ENCODE assay signal across 8 cellular contexts in genomic region chr10:62815373-62816111, GRCh38. TPM values are rescaled to one million over a fixed set of nuclear protein-coding genes. Genes with fewer than 3 reads are reported as not detected.
DNase-seq lines count a peak whose midpoint lies in the region; ATAC-seq and TF ChIP-seq lines count a peak whose summit lies in the region.

No MANE protein-coding gene starts in this region.

- 1 to 2% methylated on average over 27 to 60 of the region's 61 CpGs for WGBS in endodermal cell (ENCODE audit: insufficient coverage in 1 of 2, insufficient read length in 1 of 2), 2 experiments

- ATAC-seq in GM18907 (IDR thresholded peaks at IDR 0.05; ENCODE audit: unreplicated experiment): no peak

- H3K27ac ChIP-seq in WERI-Rb-1 (no peak overlapping the region), endodermal cell (ENCODE audit: low read depth, low read length) (no peak overlapping the region), muscle layer of duodenum (ENCODE audit: low read length) (no peak overlapping the region)

- H3K4me1 ChIP-seq in ES-I3 (ENCODE audit: insufficient read depth, low read length) (no peaks in the 10 kb centered on the region), endodermal cell (ENCODE audit: control insufficient read depth, insufficient read depth, low read length) (no peaks in the 10 kb centered on the region), muscle layer of duodenum (ENCODE audit: control insufficient read depth in 1 of 2, insufficient read depth in 2 of 2, low read length in 2 of 2) (peaks cover 3 to 31% of the 10 kb centered on the region in 2 donors)

- H3K4me3 Mint-ChIP-seq in endodermal cell: peak overlapping the region; percentile 64

- H3K36me3 ChIP-seq in ES-I3 (ENCODE audit: insufficient read depth, low read length) (no peaks in the 10 kb centered on the region), WERI-Rb-1 (no peaks in the 10 kb centered on the region), endodermal cell (ENCODE audit: control insufficient read depth, insufficient read depth, low read length) (no peaks in the 10 kb centered on the region), muscle layer of duodenum (ENCODE audit: control insufficient read depth in 1 of 2, insufficient read depth in 2 of 2, low read length in 2 of 2) (no peaks in the 10 kb centered on the region)

- H3K9me3 ChIP-seq in ES-I3 (ENCODE audit: control insufficient read depth, insufficient read depth, low read length) (no peaks in the 10 kb centered on the region), WERI-Rb-1 (ENCODE audit: severe bottlenecking) (peaks cover 2% of the 10 kb centered on the region), endodermal cell (ENCODE audit: control insufficient read depth, low read length) (no peaks in the 10 kb centered on the region), muscle layer of duodenum (ENCODE audit: control insufficient read depth in 1 of 2, low read length in 2 of 2) (no peaks in the 10 kb centered on the region)

- peaks cover 7% of the 10 kb centered on the region for H3K9me3 Mint-ChIP-seq in endodermal cell

- TF ChIP-seq CTCF in WERI-Rb-1 (IDR thresholded peaks at IDR 0.05; ENCODE audit: low read depth, low read length): no peak
- TF ChIP-seq CTCF in endodermal cell (conservative IDR thresholded peaks at IDR 0.05): no peak

- H3K36me3 Mint-ChIP-seq in endodermal cell (ENCODE audit: low read depth): no peaks in the 10 kb centered on the region

- H3K27me3 ChIP-seq in WERI-Rb-1 (ENCODE audit: insufficient read depth, low read depth, severe bottlenecking) (peaks cover 64% of the 10 kb centered on the region), endodermal cell (ENCODE audit: control insufficient read depth, insufficient read depth, low read length, poor library complexity, severe bottlenecking) (peaks cover 92% of the 10 kb centered on the region), muscle layer of duodenum (ENCODE audit: low read depth, low read length) (peaks cover 26% of the 10 kb centered on the region)

- H3K4me3 ChIP-seq in WERI-Rb-1 (ENCODE audit: low read depth, low read length) (peak overlapping the region; percentile 64), endodermal cell (ENCODE audit: low read length) (peak overlapping the region; percentile 80), muscle layer of duodenum (ENCODE audit: low read depth in 1 of 2, low read length in 2 of 2) (peak overlapping the region; percentile 79 to 96)

- peak overlapping the region; percentile 85 for H3K9ac ChIP-seq in ES-I3 (ENCODE audit: low read depth, low read length)
- H3K9ac ChIP-seq in endodermal cell (ENCODE audit: extremely low read depth, low read length, poor library complexity, severe bottlenecking): no peak overlapping the region

- H3K27me3 Mint-ChIP-seq in endodermal cell (ENCODE audit: insufficient read depth): peaks cover 90% of the 10 kb centered on the region

- peaks cover 15% of the 10 kb centered on the region for H3K4me1 Mint-ChIP-seq in endodermal cell

- peak overlapping the region; percentile 83 for H3K27ac Mint-ChIP-seq in endodermal cell

- DNase-seq in WERI-Rb-1 (peak; percentile 14), endodermal cell (peak; percentile 72), ureter (ENCODE audit: low spot score) (peak; percentile 44), A172 (ENCODE audit: low spot score) (no peak), GOT3 (lab: John Stamatoyannopoulos, UW) (no peak)

RNA-seq across cellular contexts. Expression of gene EGR2, which starts 0.6 kb away (rescaled TPM):
- total RNA-seq in endodermal cell (under 1 TPM; 0.24 to 0.35 TPM), ureter (5.7 TPM)
- polyA plus RNA-seq in endodermal cell (2013, experiment 1 of 2): 6.2 TPM
- polyA plus RNA-seq in endodermal cell (2013, experiment 2 of 2): 9.6 TPM
- total RNA-seq in A172 (2014; rRNA removed; shearing (Covaris generic)): 0.09 and 0.19 TPM in 2 replicates

RNA-seq across cellular contexts. Expression of gene ADO, which starts 11.0 kb away (rescaled TPM):
- total RNA-seq in endodermal cell (10 to 100 TPM; 27.1 to 30.1 TPM), ureter (18.5 TPM)
- 25.3 TPM for polyA plus RNA-seq in endodermal cell (2013, experiment 1 of 2)
- 23.9 TPM for polyA plus RNA-seq in endodermal cell (2013, experiment 2 of 2)
- total RNA-seq in A172 (2014; rRNA removed; shearing (Covaris generic)): 28.5 and 32.3 TPM in 2 replicates

Comparison
In these comparisons a context has a peak if more than half of its experiments do, and no peak if none do; other contexts are left out.
1. DNase-seq: peak in WERI-Rb-1 (single experiment), endodermal cell (single experiment) and ureter (single experiment); none in A172 (single experiment) and GOT3 (single experiment).
2. Peak in every context shown above with its lines, with median percentiles within 50 percentile points of each other: H3K4me3 ChIP-seq.